ENCODE assay signal across 11 cellular contexts in the genomic region with DNA sequence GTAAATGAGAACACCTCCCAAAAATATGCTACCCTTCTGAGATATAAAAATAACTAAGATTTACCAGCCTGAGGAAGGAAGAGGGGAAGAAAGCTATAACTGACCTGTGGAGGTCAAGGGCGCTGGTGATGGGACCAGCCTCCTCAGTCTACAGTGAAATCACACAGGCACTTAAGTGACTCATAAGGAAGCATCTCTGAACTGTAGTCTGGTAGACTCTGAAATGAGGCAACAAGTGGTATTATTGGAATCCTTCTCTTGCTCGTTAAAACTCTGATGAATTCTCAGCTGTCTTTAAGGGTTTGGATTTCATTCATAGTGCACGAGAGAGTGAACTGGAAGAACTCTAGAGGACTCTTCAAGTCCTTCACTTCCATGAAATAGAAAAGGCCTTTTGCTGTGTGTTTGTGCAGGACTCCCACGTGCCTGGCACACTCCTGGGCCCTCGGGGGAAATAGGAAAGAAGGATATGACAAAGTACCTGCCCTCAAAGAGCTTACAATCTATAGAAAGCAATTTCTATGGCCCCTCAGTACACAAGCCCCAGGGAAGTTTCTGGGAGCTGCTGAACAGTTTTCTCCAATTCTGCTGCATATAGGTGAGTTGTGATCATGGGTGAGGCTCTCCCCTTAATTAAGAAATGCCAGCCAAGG.
A peak's percentile ranks its signal among the peaks of the same experiment; 100 is the strongest.
DNase-seq lines count a peak whose midpoint lies in the region; ATAC-seq and TF ChIP-seq lines count a peak whose summit lies in the region.
"Had no signal": no experiment of that assay in that cellular context is flagged by ENCODE, and none has a peak within 500 bp of the region (broad histone marks: within the 10 kb centered on the region; RNA-seq: fewer than 3 reads in every experiment).

No MANE protein-coding gene starts in this region.

- no peak overlapping the region for H3K4me3 Mint-ChIP-seq in Calu3 (ENCODE audit: low read depth, unreplicated experiment)

- H3K36me3 ChIP-seq in esophagus (ENCODE audit: control insufficient read depth in 2 of 2, insufficient read depth in 2 of 2, low read length in 1 of 2): no peaks in the 10 kb centered on the region
- H3K36me3 ChIP-seq in trophoblast cell (ENCODE audit: control insufficient read depth in 1 of 2, insufficient read depth in 2 of 2, low read length in 2 of 2): no peaks in the 10 kb centered on the region
- H3K36me3 ChIP-seq: colonic mucosa had no signal

- no peaks in the 10 kb centered on the region for H3K9me3 ChIP-seq in esophagus (ENCODE audit: control insufficient read depth in 2 of 2, insufficient read depth in 1 of 2, low read depth in 1 of 2, low read length in 1 of 2)
- peaks cover 2% of the 10 kb centered on the region for H3K9me3 ChIP-seq in trophoblast cell (ENCODE audit: insufficient read depth, low read depth, low read length)
- H3K9me3 ChIP-seq: colonic mucosa had no signal

- no peak overlapping the region for H3K18ac ChIP-seq in trophoblast cell (ENCODE audit: low read length)

- H3K27me3 Mint-ChIP-seq in Calu3 (ENCODE audit: unreplicated experiment): no peaks in the 10 kb centered on the region

- no TSS peak for BruUV-seq in Calu3 (replicated peaks; lab: Mats Ljungman, UMichigan)

- peak overlapping the region; percentile 44 for H3K27ac Mint-ChIP-seq in Calu3 (ENCODE audit: unreplicated experiment)

- H3K4me1 Mint-ChIP-seq in Calu3 (ENCODE audit: low read depth, unreplicated experiment): peaks cover 11% of the 10 kb centered on the region

- H3K79me2 ChIP-seq in trophoblast cell (ENCODE audit: control insufficient read depth, insufficient read depth, low read length, poor library complexity): no peaks in the 10 kb centered on the region

- peak overlapping the region; percentile 62 to 75 for H3K27ac ChIP-seq in esophagus (ENCODE audit: low read depth in 2 of 2, low read length in 1 of 2)
- H3K27ac ChIP-seq in trophoblast cell (ENCODE audit: low read depth, low read length): no peak overlapping the region
- H3K27ac ChIP-seq: colonic mucosa had no signal

- H4K91ac ChIP-seq in trophoblast cell (ENCODE audit: low read depth, low read length): no peak overlapping the region

- H2AFZ ChIP-seq in trophoblast cell (ENCODE audit: insufficient read depth, low read length, poor library complexity): no peak overlapping the region

- H3K9ac ChIP-seq in trophoblast cell (ENCODE audit: low read length): no peak overlapping the region

- ATAC-seq in GM21576 (IDR thresholded peaks at IDR 0.05; ENCODE audit: unreplicated experiment): no peak

- DNase-seq in Calu3: peak; percentile 7
- DNase-seq in NOMO-1 (lab: John Stamatoyannopoulos, UW; ENCODE audit: unreplicated experiment in 2 of 2): peak; percentile 60 to 96
- DNase-seq in trophoblast cell: peak; percentile 68 to 91
- no peak for DNase-seq in NCI-H2107 (lab: John Stamatoyannopoulos, UW)
- no peak for DNase-seq in NCI-H146 treated with DMSO at 0.1 percent for 48 hours (lab: John Stamatoyannopoulos, UW; ENCODE audit: unreplicated experiment)
- DNase-seq in amygdala (lab: John Stamatoyannopoulos, UW): no peak
- DNase-seq: colonic mucosa, NCI-H1092 treated with DMSO at 0.1 percent for 48 hours, substantia nigra had no signal

- peaks cover 6% of the 10 kb centered on the region for H3K79me1 ChIP-seq in trophoblast cell (ENCODE audit: low read length)

- H3K9me3 Mint-ChIP-seq in Calu3 (ENCODE audit: low read depth, unreplicated experiment): peaks cover 2% of the 10 kb centered on the region

- no peak overlapping the region for H2BK12ac ChIP-seq in trophoblast cell (ENCODE audit: low read length)

- H3K4me3 ChIP-seq in esophagus (ENCODE audit: low read depth in 1 of 2, low read length in 2 of 2) (no peak overlapping the region), trophoblast cell (ENCODE audit: low read depth, low read length) (no peak overlapping the region)
- H3K4me3 ChIP-seq: colonic mucosa had no signal

- intact Hi-C loops in Calu3 (cut with micrococcal nuclease; ENCODE audit: unreplicated experiment): loop anchor here (5.0 kb wide), 1 partner anchor 54 kb away; no protein-coding TSS in a partner anchor

- no peak overlapping the region for H2AK5ac ChIP-seq in trophoblast cell (ENCODE audit: low read length)

- H2BK120ac ChIP-seq in trophoblast cell (ENCODE audit: insufficient read depth, low read length, poor library complexity): no peak overlapping the region

- CTCF ChIA-PET in Calu3 (lab: Charles Lee): interaction anchor here (0.9 kb wide), 1 partner anchor 12 kb away, joined by 7 read pairs; no protein-coding TSS in a partner anchor

- H3K27me3 ChIP-seq in esophagus (ENCODE audit: control insufficient read depth in 1 of 2, insufficient read depth in 2 of 2, low read length in 2 of 2): no peaks in the 10 kb centered on the region
- no peaks in the 10 kb centered on the region for H3K27me3 ChIP-seq in trophoblast cell (ENCODE audit: insufficient read depth, low read length)
- H3K27me3 ChIP-seq: colonic mucosa had no signal

- no peak overlapping the region for H3K23ac ChIP-seq in trophoblast cell (ENCODE audit: low read length)

- no peak overlapping the region for H2BK5ac ChIP-seq in trophoblast cell (ENCODE audit: low read depth, low read length, poor library complexity)

- H4K8ac ChIP-seq in trophoblast cell (ENCODE audit: low read depth, low read length): no peak overlapping the region

- no peak overlapping the region for H3K14ac ChIP-seq in trophoblast cell (ENCODE audit: low read length)

- 57 to 69% methylated on average over 5 of the region's 5 CpGs for WGBS in esophagus, 2 donors
- WGBS in trophoblast cell (ENCODE audit: extremely low coverage, insufficient coverage, insufficient read length): no CpG with 5 or more reads among the region's 5 CpGs

- H3K4me2 ChIP-seq in trophoblast cell (ENCODE audit: low read length): no peak overlapping the region

- H3K4me1 ChIP-seq in esophagus (ENCODE audit: control insufficient read depth in 2 of 2, insufficient read depth in 2 of 2, low read length in 1 of 2) (no peaks in the 10 kb centered on the region), trophoblast cell (ENCODE audit: control insufficient read depth in 1 of 2, insufficient read depth in 2 of 2, low read length in 2 of 2) (peaks cover 2 to 4% of the 10 kb centered on the region in 2 experiments)
- H3K4me1 ChIP-seq: colonic mucosa had no signal

- H3K36me3 Mint-ChIP-seq in Calu3 (ENCODE audit: insufficient read depth, unreplicated experiment): peaks cover 4% of the 10 kb centered on the region

- TF ChIP-seq CTCF in Calu3 (IDR thresholded peaks at IDR 0.05; ENCODE audit: unreplicated experiment): no peak

- H3K4ac ChIP-seq in trophoblast cell (ENCODE audit: low read depth, low read length): no peak overlapping the region

- no peak overlapping the region for H4K12ac ChIP-seq in trophoblast cell (ENCODE audit: low read depth, low read length)

Comparison
In these comparisons a context has a peak if more than half of its experiments do, and no peak if none do; other contexts are left out.
1. DNase-seq: peak in Calu3 (single experiment), NOMO-1 (2 of 2) and trophoblast cell (2 of 2); none in NCI-H2107 (single experiment), NCI-H146 treated with DMSO at 0.1 percent for 48 hours (single experiment) and amygdala (0 of 56).